ENCODE assay signal across 9 cellular contexts in genomic region chr7:37448057-37448636, GRCh38. TPM values are rescaled to one million over a fixed set of nuclear protein-coding genes. Genes with fewer than 3 reads are reported as not detected.
A peak's percentile ranks its signal among the peaks of the same experiment; 100 is the strongest.
DNase-seq lines count a peak whose midpoint lies in the region; ATAC-seq and TF ChIP-seq lines count a peak whose summit lies in the region.
"Had no signal": no experiment of that assay in that cellular context is flagged by ENCODE, and none has a peak within 500 bp of the region (broad histone marks: within the 10 kb centered on the region; RNA-seq: fewer than 3 reads in every experiment).

No MANE protein-coding gene starts in this region.

- H3K36me3 Mint-ChIP-seq in activated CD8-positive, alpha-beta T cell treated with anti-CD3 and anti-CD28 coated beads, Interleukin-2, amount 10 ng/mL, durations not matched to agents 7 days and 5 days (ENCODE audit: low read depth) = peaks cover 5% of the 10 kb centered on the region

- peaks cover 3% of the 10 kb centered on the region for H3K27me3 Mint-ChIP-seq in activated CD8-positive, alpha-beta T cell treated with anti-CD3 and anti-CD28 coated beads, Interleukin-2, amount 10 ng/mL, durations not matched to agents 7 days and 5 days (ENCODE audit: low read depth)

- H3K27me3 ChIP-seq in foreskin keratinocyte = peaks cover 50% of the 10 kb centered on the region

- POLR2A ChIA-PET in activated CD8-positive, alpha-beta T cell treated with anti-CD3 and anti-CD28 coated beads, Interleukin-2, amount 10 ng/mL, durations not matched to agents 7 days and 5 days (lab: Charles Lee) = interaction anchor here (0.6 to 3.3 kb wide), 8 partner anchors 9 to 666 kb away, joined by 3 to 22 read pairs (median 4); no protein-coding TSS in a partner anchor

- peak in 3 of 4 experiments; percentile 18 to 35 (median 34) for DNase-seq in activated CD4-positive, CD25-positive, alpha-beta regulatory T cell (lab: John Stamatoyannopoulos, UW)
- DNase-seq in activated CD4-positive, CD25-positive, alpha-beta regulatory T cell treated with anti-CD3 and anti-CD28 coated beads, Interleukin-2, amount 50 U/mL, for 72 hours = no peak
- no peak for DNase-seq in activated CD8-positive, alpha-beta T cell treated with anti-CD3 and anti-CD28 coated beads, Interleukin-2, amount 10 ng/mL, durations not matched to agents 7 days and 5 days
- DNase-seq in foreskin keratinocyte = no peak
- no peak for DNase-seq in omental fat pad (ENCODE audit: low spot score)
- DNase-seq in SHP77 treated with DMSO at 0.1 percent for 48 hours (lab: John Stamatoyannopoulos, UW) = no peak
- no peak for DNase-seq in HCEC 1CT

- peak overlapping the region; percentile 90 for H3K27ac Mint-ChIP-seq in activated CD8-positive, alpha-beta T cell treated with anti-CD3 and anti-CD28 coated beads, Interleukin-2, amount 10 ng/mL, durations not matched to agents 7 days and 5 days

- peak overlapping the region; percentile 87 for H3K4me3 Mint-ChIP-seq in activated CD8-positive, alpha-beta T cell treated with anti-CD3 and anti-CD28 coated beads, Interleukin-2, amount 10 ng/mL, durations not matched to agents 7 days and 5 days

- CTCF ChIA-PET in activated CD8-positive, alpha-beta T cell treated with anti-CD3 and anti-CD28 coated beads, Interleukin-2, amount 10 ng/mL, durations not matched to agents 7 days and 5 days (lab: Charles Lee) = interaction anchor here (0.8 to 3.6 kb wide), 11 partner anchors 8 to 240 kb away, joined by 3 to 28 read pairs (median 4); no protein-coding TSS in a partner anchor

- H3K27ac ChIP-seq in foreskin keratinocyte = no peak overlapping the region
- H3K27ac ChIP-seq: C4-2B had no signal

- H3K9me3 Mint-ChIP-seq in activated CD8-positive, alpha-beta T cell treated with anti-CD3 and anti-CD28 coated beads, Interleukin-2, amount 10 ng/mL, durations not matched to agents 7 days and 5 days (ENCODE audit: insufficient read depth) = no peaks in the 10 kb centered on the region

- TF ChIP-seq CTCF in foreskin keratinocyte (conservative IDR thresholded peaks at IDR 0.05) (no peak), omental fat pad (IDR thresholded peaks at IDR 0.05) (no peak)

- no peaks in the 10 kb centered on the region for H3K4me1 ChIP-seq in foreskin keratinocyte

- H3K4me1 Mint-ChIP-seq in activated CD8-positive, alpha-beta T cell treated with anti-CD3 and anti-CD28 coated beads, Interleukin-2, amount 10 ng/mL, durations not matched to agents 7 days and 5 days (ENCODE audit: low read depth) = peaks cover 45% of the 10 kb centered on the region

- ATAC-seq in HG03139 (IDR thresholded peaks at IDR 0.05; ENCODE audit: unreplicated experiment) = peak; percentile 22
- ATAC-seq in activated CD8-positive, alpha-beta T cell treated with anti-CD3 and anti-CD28 coated beads, Interleukin-2, amount 10 ng/mL, durations not matched to agents 7 days and 5 days = peak; percentile 41
- ATAC-seq in foreskin keratinocyte = peak; percentile 39
- peak; percentile 22 for ATAC-seq in omental fat pad (ENCODE audit: low FRiP score)

RNA-seq across cellular contexts. Expression of gene ELMO1, which starts 0.5 kb away (rescaled TPM):
- 10 to 100 TPM; 64.0 to 68.5 TPM for total RNA-seq in activated CD8-positive, alpha-beta T cell treated with anti-CD3 and anti-CD28 coated beads, Interleukin-2, amount 10 ng/mL, durations not matched to agents 7 days and 5 days
- total RNA-seq in foreskin keratinocyte (not detected in 2 replicates), omental fat pad (100 to 1,000 TPM in 1 of 4 donors, 10 to 100 TPM in 3; 58.7 to 293 (median 81.0) TPM)
- not detected in 2 replicates for polyA plus RNA-seq in foreskin keratinocyte

Comparison
In these comparisons a context has a peak if more than half of its experiments do, and no peak if none do; other contexts are left out.
1. DNase-seq: peak in activated CD4-positive, CD25-positive, alpha-beta regulatory T cell (3 of 4); none in activated CD4-positive, CD25-positive, alpha-beta regulatory T cell treated with anti-CD3 and anti-CD28 coated beads, Interleukin-2, amount 50 U/mL, for 72 hours (single experiment), activated CD8-positive, alpha-beta T cell treated with anti-CD3 and anti-CD28 coated beads, Interleukin-2, amount 10 ng/mL, durations not matched to agents 7 days and 5 days (single experiment), foreskin keratinocyte (0 of 2), omental fat pad (single experiment), SHP77 treated with DMSO at 0.1 percent for 48 hours (single experiment) and HCEC 1CT (single experiment).
2. RNA of gene ELMO1, which starts 0.5 kb away (total RNA-seq): 58.7 to 293 TPM in omental fat pad and 64.0 to 68.5 TPM in activated CD8-positive, alpha-beta T cell treated with anti-CD3 and anti-CD28 coated beads, Interleukin-2, amount 10 ng/mL, durations not matched to agents 7 days and 5 days; not detected in foreskin keratinocyte; every median in the first group is over 10 times any median in the second.
3. Peak in every context shown above with its lines, with median percentiles within 50 percentile points of each other: ATAC-seq.